ENCODE assay signal across 14 cellular contexts in the genomic region with DNA sequence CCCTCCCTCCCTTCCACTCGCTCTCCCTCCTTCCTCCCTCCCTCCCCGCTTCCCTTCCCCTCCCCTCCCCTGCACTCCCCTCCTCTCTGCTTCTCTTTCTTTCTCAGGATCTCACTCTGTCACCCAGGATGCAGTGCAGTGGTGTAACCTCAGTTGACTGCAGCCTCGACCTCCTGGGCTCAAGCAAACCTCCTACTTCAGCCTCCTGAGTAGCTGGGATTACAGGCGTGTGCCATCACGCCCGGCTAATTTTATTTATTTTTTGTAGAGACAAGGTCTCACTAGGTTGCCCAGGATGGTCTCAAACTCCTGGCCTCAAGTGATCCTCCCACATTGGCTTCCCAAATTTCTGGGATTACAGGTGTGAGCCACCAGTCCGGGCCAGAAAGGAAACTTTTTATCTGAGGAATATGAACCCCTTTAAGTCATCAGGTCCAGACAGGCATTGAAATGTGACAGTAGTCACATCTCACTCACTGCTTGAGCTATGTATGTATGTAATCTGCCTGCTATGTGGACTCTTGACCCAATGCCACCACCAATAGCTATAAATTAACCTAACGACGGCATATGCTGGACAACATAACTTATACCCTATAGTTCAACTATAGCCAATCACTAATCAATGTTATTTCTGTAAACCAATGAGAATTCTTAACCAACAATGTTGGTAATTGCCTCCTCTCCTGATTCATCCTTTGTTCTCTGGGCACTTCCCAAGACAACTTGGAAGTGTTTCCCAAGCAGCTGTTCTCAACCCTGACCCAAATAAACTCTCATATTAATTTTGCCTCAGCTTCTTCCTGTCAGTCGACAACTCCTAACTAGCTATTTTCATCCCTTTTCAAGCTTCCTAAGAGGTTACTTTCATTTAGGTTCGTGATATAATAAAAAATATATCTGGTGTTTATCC. TPM values are rescaled to one million over a fixed set of nuclear protein-coding genes. Genes with fewer than 3 reads are reported as not detected.
A peak's percentile ranks its signal among the peaks of the same experiment; 100 is the strongest.
DNase-seq lines count a peak whose midpoint lies in the region; ATAC-seq and TF ChIP-seq lines count a peak whose summit lies in the region.
"Had no signal": no experiment of that assay in that cellular context is flagged by ENCODE, and none has a peak within 500 bp of the region (broad histone marks: within the 10 kb centered on the region; RNA-seq: fewer than 3 reads in every experiment).

No MANE protein-coding gene starts in this region.

- H3K9me3 ChIP-seq in right cardiac atrium (ENCODE audit: control insufficient read depth, low read length) (no peaks in the 10 kb centered on the region), lower lobe of right lung (no peaks in the 10 kb centered on the region)

- intact Hi-C loops in right cardiac atrium (cut with DNase I) (no loop called here), Right ventricle myocardium superior (cut with DNase I) (no loop called here), lower lobe of right lung (cut with DNase I) (no loop called here)

- H3K4me1 ChIP-seq in right cardiac atrium (ENCODE audit: control insufficient read depth, insufficient read depth, low read length), result no peaks in the 10 kb centered on the region
- peaks cover 13% of the 10 kb centered on the region for H3K4me1 ChIP-seq in lower lobe of right lung

- no peak for TF ChIP-seq CTCF in cardiac fibroblast (IDR thresholded peaks at IDR 0.05; ENCODE audit: low read depth, low read length)
- TF ChIP-seq CTCF in lower lobe of right lung (IDR thresholded peaks at IDR 0.05), result no peak

- DNase-seq in right cardiac atrium, result no peak
- no peak for DNase-seq in Right ventricle myocardium superior
- DNase-seq in cardiac fibroblast (ENCODE audit: low read depth in 2 of 2), result peak; percentile 61 to 68
- no peak for DNase-seq in lower lobe of right lung
- no peak for DNase-seq in foreskin melanocyte
- DNase-seq in NCI-H526 (lab: John Stamatoyannopoulos, UW), result no peak
- no peak for DNase-seq in AG08396 (ENCODE audit: low spot score)
- no peak for DNase-seq in DMS79 treated with DMSO at 0.1 percent for 48 hours (lab: John Stamatoyannopoulos, UW)
- DNase-seq: glutamatergic neuron, NCI-H1048, substantia nigra, T-helper 1 cell had no signal

- 69% methylated on average over 11 of the region's 11 CpGs for WGBS in right cardiac atrium

- H3K27me3 ChIP-seq in right cardiac atrium (ENCODE audit: control insufficient read depth, insufficient read depth), result no peaks in the 10 kb centered on the region
- no peaks in the 10 kb centered on the region for H3K27me3 ChIP-seq in lower lobe of right lung (ENCODE audit: low read depth)

- peak; percentile 38 to 40 for ATAC-seq in right cardiac atrium
- ATAC-seq in Right ventricle myocardium superior (ENCODE audit: poor library complexity), result no peak
- ATAC-seq in lower lobe of right lung, result peak in 1 of 2 donors; percentile 45

- H3K4me3 ChIP-seq in right cardiac atrium (ENCODE audit: low read length) (no peak overlapping the region), cardiac fibroblast (replicated peaks in 1 of 2; ENCODE audit: low read depth in 2 of 2, low read length in 2 of 2) (no peak overlapping the region), lower lobe of right lung (peak overlapping the region; percentile 12)

- no peaks in the 10 kb centered on the region for H3K36me3 ChIP-seq in lower lobe of right lung

- H3K27ac ChIP-seq in right cardiac atrium (ENCODE audit: low read length), result no peak overlapping the region
- no peak overlapping the region for H3K27ac ChIP-seq in lower lobe of right lung

RNA-seq across cellular contexts. Expression of a gene that starts 23.9 kb away (rescaled TPM):
- 10 to 100 TPM; 27.3 to 42.1 (median 32.7) TPM for total RNA-seq in right cardiac atrium
- polyA plus RNA-seq in right cardiac atrium, result 23.6 TPM
- 25.3 TPM for total RNA-seq in Right ventricle myocardium superior
- total RNA-seq in lower lobe of right lung, result 125 TPM
- total RNA-seq: G401 had no signal

RNA-seq across cellular contexts. Expression of a gene that starts 37.6 kb away (rescaled TPM):
- total RNA-seq in right cardiac atrium (10 to 100 TPM in 1 of 4 donors, 1 to 10 TPM in 3; 6.8 to 15.8 (median 8.6) TPM), Right ventricle myocardium superior (2.9 TPM), lower lobe of right lung (12.8 TPM)
- polyA plus RNA-seq in right cardiac atrium, result 3.5 TPM
- total RNA-seq: H4 had no signal

Comparison
In these comparisons a context has a peak if more than half of its experiments do, and no peak if none do; other contexts are left out.
1. DNase-seq: peak in cardiac fibroblast (2 of 2); none in right cardiac atrium (0 of 3), Right ventricle myocardium superior (single experiment), lower lobe of right lung (single experiment), foreskin melanocyte (single experiment), NCI-H526 (0 of 2), AG08396 (single experiment) and DMS79 treated with DMSO at 0.1 percent for 48 hours (single experiment).